Comparison of ENCODE assay signal across 8 cellular contexts in genomic region chr2:173965372-173966025, GRCh38. TPM values are rescaled to one million over a fixed set of nuclear protein-coding genes. Genes with fewer than 3 reads are reported as not detected.
DNase-seq lines count a peak whose midpoint lies in the region; ATAC-seq and TF ChIP-seq lines count a peak whose summit lies in the region.

Gene SP3 (minus strand): TSS chr2:173965373. CDS start chr2:173965171, 202 bp downstream.

- peaks cover 0 to 38% (median 3%) of the 10 kb centered on the region in 3 donors for H3K4me1 ChIP-seq in gastroesophageal sphincter

- H3K27ac Mint-ChIP-seq in activated naive CD4-positive, alpha-beta T cell treated with anti-CD3 and anti-CD28 coated beads, Interleukin-2, amount 10 ng/mL, durations not matched to agents 7 days and 5 days, result peak within 1 kb of the TSS; percentile 100

- peak within 1 kb of the TSS; percentile 87 for H3K4me3 ChIP-seq in SK-N-MC
- peak within 1 kb of the TSS; percentile 89 to 99 for H3K4me3 ChIP-seq in gastroesophageal sphincter

- POLR2A ChIA-PET in HEK293T (lab: Yijun Ruan, JAX), result interaction anchor here (0.9 to 1.0 kb wide), 2 partner anchors 25 to 73 kb away, joined by 3 to 4 read pairs; no protein-coding TSS in a partner anchor

- peak; percentile 90 for ATAC-seq in gastroesophageal sphincter

- CTCF ChIA-PET in HEK293T (lab: Yijun Ruan, JAX), result no interaction called here
- CTCF ChIA-PET in activated naive CD4-positive, alpha-beta T cell treated with anti-CD3 and anti-CD28 coated beads, Interleukin-2, amount 10 ng/mL, durations not matched to agents 7 days and 5 days (lab: Charles Lee), result no interaction called here

- peaks cover 16% of the 10 kb centered on the region for H3K36me3 ChIP-seq in SK-N-MC (ENCODE audit: insufficient read depth, low read length)
- H3K36me3 ChIP-seq in gastroesophageal sphincter, result peaks cover 0 to 4% of the 10 kb centered on the region in 2 donors

- H3K27ac ChIP-seq in SK-N-MC (peak within 1 kb of the TSS; percentile 99), gastroesophageal sphincter (peak within 1 kb of the TSS; percentile 97 to 100 (median 99))

- peak; percentile 99 for DNase-seq in GM03348 (ENCODE audit: low spot score)
- peak; percentile 97 for DNase-seq in HEK293T (ENCODE audit: extremely low spot score)
- DNase-seq in MV-4-11 (lab: John Stamatoyannopoulos, UW), result peak; percentile 95
- peak; percentile 79 for DNase-seq in SK-N-MC (ENCODE audit: low read depth, low spot score)
- DNase-seq in activated naive CD4-positive, alpha-beta T cell treated with anti-CD3 and anti-CD28 coated beads, Interleukin-2, amount 10 ng/mL, durations not matched to agents 7 days and 5 days, result peak; percentile 97
- peak; percentile 84 for DNase-seq in non-pigmented ciliary epithelial cell (ENCODE audit: low read depth)
- DNase-seq in superior temporal gyrus (ENCODE audit: extremely low spot score), result peak; percentile 97

- peaks cover 25% of the 10 kb centered on the region for H3K36me3 Mint-ChIP-seq in activated naive CD4-positive, alpha-beta T cell treated with anti-CD3 and anti-CD28 coated beads, Interleukin-2, amount 10 ng/mL, durations not matched to agents 7 days and 5 days

- H3K9me3 ChIP-seq in SK-N-MC (ENCODE audit: low read depth, low read length) (peaks cover 6% of the 10 kb centered on the region; the same call in 1 of the 2 replicates), gastroesophageal sphincter (peaks cover 0 to 5% (median 0%) of the 10 kb centered on the region in 3 donors)

- H3K4me3 Mint-ChIP-seq in activated naive CD4-positive, alpha-beta T cell treated with anti-CD3 and anti-CD28 coated beads, Interleukin-2, amount 10 ng/mL, durations not matched to agents 7 days and 5 days, result peak within 1 kb of the TSS; percentile 80

- peak in 2 of 4 experiments; percentile 13 to 20 for TF ChIP-seq CTCF in gastroesophageal sphincter (IDR thresholded peaks at IDR 0.05)

- no peaks in the 10 kb centered on the region for H3K27me3 Mint-ChIP-seq in activated naive CD4-positive, alpha-beta T cell treated with anti-CD3 and anti-CD28 coated beads, Interleukin-2, amount 10 ng/mL, durations not matched to agents 7 days and 5 days

- peak within 1 kb of the TSS; percentile 99 for H3K9ac ChIP-seq in SK-N-MC (ENCODE audit: insufficient read length)

- 0% methylated on average over 2 of the region's 52 CpGs for WGBS in gastroesophageal sphincter (ENCODE audit: low coverage in 1 of 2), 2 donors

- peaks cover 29% of the 10 kb centered on the region for H3K4me1 Mint-ChIP-seq in activated naive CD4-positive, alpha-beta T cell treated with anti-CD3 and anti-CD28 coated beads, Interleukin-2, amount 10 ng/mL, durations not matched to agents 7 days and 5 days

- H3K27me3 ChIP-seq in gastroesophageal sphincter, result no peaks in the 10 kb centered on the region

- H3K9me3 Mint-ChIP-seq in activated naive CD4-positive, alpha-beta T cell treated with anti-CD3 and anti-CD28 coated beads, Interleukin-2, amount 10 ng/mL, durations not matched to agents 7 days and 5 days, result no peaks in the 10 kb centered on the region

- TF ChIP-seq POLR2A in gastroesophageal sphincter (IDR thresholded peaks at IDR 0.05), result peak; percentile 75 to 85

- TF ChIP-seq EP300 in gastroesophageal sphincter (IDR thresholded peaks at IDR 0.05), result no peak

TF ChIP-seq in HEK293T, 16 proteins besides CTCF, POLR2A, EP300 and RAD21:
- TF ChIP-seq PKNOX1 (IDR thresholded peaks at IDR 0.05) (peak; percentile 100), FOXA1 (IDR thresholded peaks at IDR 0.05) (no peak), L3MBTL2 (conservative IDR thresholded peaks at IDR 0.05) (no peak), ZNF384 (IDR thresholded peaks at IDR 0.05) (no peak), CTBP1 (IDR thresholded peaks at IDR 0.05; ENCODE audit: borderline replicate concordance) (no peak), ELF4 (IDR thresholded peaks at IDR 0.05) (peak; percentile 87)

RNA-seq across cellular contexts. Expression of gene SP3, which starts in this region (rescaled TPM):
- total RNA-seq in gastroesophageal sphincter, result 10 to 100 TPM; 69.7 to 94.3 (median 87.6) TPM

Comparison
In these comparisons a context has a peak if more than half of its experiments do, and no peak if none do; other contexts are left out.
1. Peak in every context shown above with its lines: DNase-seq, ATAC-seq, H3K4me3 ChIP-seq and H3K27ac ChIP-seq.